In the genomic region with DNA sequence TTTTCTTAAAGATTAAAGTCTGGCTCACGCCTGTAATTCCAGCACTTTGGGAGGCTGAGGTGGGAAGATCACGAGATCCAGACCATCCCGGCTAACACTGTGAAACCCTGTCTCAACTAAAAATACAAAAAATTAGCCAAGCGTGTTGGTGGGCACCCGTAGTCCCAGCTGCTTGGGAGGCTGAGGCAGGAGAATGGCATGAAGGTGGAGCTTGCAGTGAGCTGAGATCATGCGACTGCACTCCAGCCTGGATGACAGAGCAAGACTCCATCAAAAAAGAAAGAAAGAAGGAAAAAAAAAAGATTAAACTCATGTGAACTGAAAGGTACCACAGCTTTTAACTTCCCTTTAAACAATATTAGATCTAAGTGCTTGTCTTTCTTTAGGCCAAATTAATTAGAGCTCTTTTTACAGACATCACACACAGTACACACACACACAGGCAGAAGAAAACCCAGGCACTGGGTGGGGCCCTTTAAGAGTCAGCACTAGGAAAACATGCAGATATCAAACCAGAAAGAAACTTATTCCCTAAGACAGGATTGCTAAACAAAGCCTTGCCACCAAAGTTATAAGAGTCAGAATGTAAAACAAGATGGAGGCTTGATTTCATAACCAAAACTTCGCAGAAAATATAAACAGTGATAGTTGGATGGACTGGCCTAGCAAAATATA, we compare ENCODE assay signal across 22 cellular contexts. TPM values are rescaled to one million over a fixed set of nuclear protein-coding genes. Genes with fewer than 3 reads are reported as not detected.
A peak's percentile ranks its signal among the peaks of the same experiment; 100 is the strongest.
DNase-seq lines count a peak whose midpoint lies in the region; ATAC-seq, FAIRE-seq and TF ChIP-seq lines count a peak whose summit lies in the region.
"Had no signal": no experiment of that assay in that cellular context is flagged by ENCODE, and none has a peak within 500 bp of the region (broad histone marks: within the 10 kb centered on the region; RNA-seq: fewer than 3 reads in every experiment).

No MANE protein-coding gene starts in this region.

- intact Hi-C loops in OCI-LY7 (cut with micrococcal nuclease; ENCODE audit: unreplicated experiment), result no loop called here
- intact Hi-C loops in HepG2 (cut with micrococcal nuclease; ENCODE audit: unreplicated experiment), result no loop called here

- no peak for FAIRE-seq in HepG2 (lab: Jason Lieb, UNC)
- no peak for FAIRE-seq in GM19239 (lab: Jason Lieb, UNC)
- FAIRE-seq: pancreas had no signal

- no peak for TF ChIP-seq RAD21 in HepG2 (CRISPR knock-in tag; IDR thresholded peaks at IDR 0.05)

- H3K4me1 ChIP-seq in OCI-LY7 (ENCODE audit: insufficient read depth, low read length, poor library complexity, severe bottlenecking) (peaks cover 20% of the 10 kb centered on the region), HepG2 (ENCODE audit: insufficient read depth, low read length) (no peaks in the 10 kb centered on the region)
- H3K4me1 ChIP-seq: pancreas had no signal

- H3K27ac ChIP-seq in OCI-LY7 (ENCODE audit: low read depth, low read length, poor library complexity, severe bottlenecking) (no peak overlapping the region), HepG2 (ENCODE audit: extremely low read length, insufficient read depth, low read length) (no peak overlapping the region)
- H3K27ac ChIP-seq: BLaER1, pancreas had no signal

- 32% methylated on average over 7 of the region's 7 CpGs for WGBS in HepG2 (ENCODE audit: low lambda C conversion rate)

- POLR2A ChIA-PET in OCI-LY7 (lab: Charles Lee), result interaction anchor here (1.0 kb wide), 1 partner anchor 21 kb away, joined by 3 read pairs; no protein-coding TSS in a partner anchor
- POLR2A ChIA-PET in HepG2 (lab: Yijun Ruan, JAX), result no interaction called here

- BruUV-seq in OCI-LY7 (replicated peaks; lab: Mats Ljungman, UMichigan), result no TSS peak
- BruUV-seq in HepG2 (replicated peaks; lab: Mats Ljungman, UMichigan), result no TSS peak

- H3K36me3 ChIP-seq in OCI-LY7 (ENCODE audit: insufficient read depth, low read length) (no peaks in the 10 kb centered on the region), HepG2 (replicated peaks in 1 of 2; ENCODE audit: control insufficient read depth in 1 of 2, insufficient read depth in 2 of 2, low read length in 2 of 2) (no peaks in the 10 kb centered on the region)
- H3K36me3 ChIP-seq: BLaER1, pancreas had no signal

- no peaks in the 10 kb centered on the region for H3K27me3 ChIP-seq in HepG2 (ENCODE audit: control insufficient read depth in 1 of 2, insufficient read depth in 2 of 2, low read length in 2 of 2)
- H3K27me3 ChIP-seq: BLaER1, pancreas had no signal

- no peaks in the 10 kb centered on the region for H4K20me1 ChIP-seq in OCI-LY7 (ENCODE audit: insufficient read depth, low read length)
- H4K20me1 ChIP-seq in HepG2 (ENCODE audit: insufficient read depth, low read length), result no peaks in the 10 kb centered on the region
- H4K20me1 ChIP-seq: BLaER1 had no signal

- no peak overlapping the region for H3K4me2 ChIP-seq in OCI-LY7 (ENCODE audit: low read length)
- H3K4me2 ChIP-seq in HepG2 (ENCODE audit: low read depth, low read length), result no peak overlapping the region
- H3K4me2 ChIP-seq: BLaER1 had no signal

- H3K4me3 ChIP-seq in AG10803 (ENCODE audit: low read length), result no peak overlapping the region
- no peak overlapping the region for H3K4me3 ChIP-seq in OCI-LY7 (ENCODE audit: low read depth, low read length, poor library complexity, severe bottlenecking)
- no peak overlapping the region for H3K4me3 ChIP-seq in epithelial cell of proximal tubule (ENCODE audit: low read depth, low read length)
- no peak overlapping the region for H3K4me3 ChIP-seq in HepG2 (replicated peaks in 1 of 3; ENCODE audit: insufficient read depth in 1 of 3, low read depth in 2 of 3, low read length in 3 of 3)
- H3K4me3 ChIP-seq: BLaER1, pancreas had no signal

- H3K79me2 ChIP-seq in OCI-LY7 (ENCODE audit: insufficient read depth, low read depth, low read length), result no peaks in the 10 kb centered on the region
- no peaks in the 10 kb centered on the region for H3K79me2 ChIP-seq in HepG2 (ENCODE audit: insufficient read depth, low read length)

- in situ Hi-C loops in HepG2 (cut with HindIII; ENCODE audit: extremely low pct_ligation_motif_present, low pct_unique_long_range_greater_than_20kb), result no loop called here

- TF ChIP-seq CTCF in AG10803 (conservative IDR thresholded peaks at IDR 0.05; ENCODE audit: low read length) (no peak), OCI-LY7 (conservative IDR thresholded peaks at IDR 0.05; ENCODE audit: low read length) (no peak), epithelial cell of proximal tubule (conservative IDR thresholded peaks at IDR 0.05; ENCODE audit: low read depth, low read length) (no peak), omental fat pad (IDR thresholded peaks at IDR 0.05) (no peak), HepG2 (CRISPR knock-in tag; IDR thresholded peaks at IDR 0.05) (no peak)

- CTCF ChIA-PET in OCI-LY7 (lab: Charles Lee; ENCODE audit: unreplicated experiment), result no interaction called here
- CTCF ChIA-PET in HepG2 (lab: Yijun Ruan, JAX; ENCODE audit: low intra/inter-chr PET ratio, low total read pairs), result no interaction called here

- TF ChIP-seq EP300 in HepG2 (IDR thresholded peaks at IDR 0.05; ENCODE audit: low read depth in 2 of 2, low read length in 2 of 2), result no peak
- TF ChIP-seq EP300 in HepG2 (CRISPR knock-in tag; IDR thresholded peaks at IDR 0.05; ENCODE audit: borderline replicate concordance), result no peak

- no peak overlapping the region for H3K9ac ChIP-seq in HepG2 (ENCODE audit: insufficient read depth, low read depth, low read length)
- H3K9ac ChIP-seq: BLaER1 had no signal

- DNase-seq in AG10803 (ENCODE audit: low read depth) (peak; percentile 70), OCI-LY7 (ENCODE audit: low spot score) (no peak), epithelial cell of proximal tubule (ENCODE audit: low read depth) (peak; percentile 49), omental fat pad (ENCODE audit: low spot score) (no peak), NCI-H2107 (lab: John Stamatoyannopoulos, UW) (no peak), HepG2 (ENCODE audit: low spot score) (no peak), GM19239 (ENCODE audit: insufficient read length, low spot score) (no peak), SHP77 (lab: John Stamatoyannopoulos, UW) (no peak)
- DNase-seq: activated T-cell treated with anti-CD3 and anti-CD28 coated beads, Interleukin-2, amount 50 U/mL, for 24 hours; anterior cingulate cortex; DMS79; effector memory CD8-positive, alpha-beta T cell; H7; mesendoderm; NCI-H146; NCI-H82; pancreas; stimulated activated CD4-positive, alpha-beta T cell treated with anti-CD3 and anti-CD28 coated beads, Interleukin-2, amount 100 ng/mL, for 24 hours had no signal

- H3K9me2 ChIP-seq in OCI-LY7 (ENCODE audit: insufficient read depth, low read length), result no peaks in the 10 kb centered on the region

- TF ChIP-seq POLR2A in HepG2 (IDR thresholded peaks at IDR 0.05; ENCODE audit: insufficient read depth in 1 of 2, low read depth in 2 of 2, low read length in 2 of 2), result no peak

- ATAC-seq in omental fat pad (ENCODE audit: low FRiP score) (peak; percentile 66), HepG2 (no peak)
- ATAC-seq: activated CD4-positive, CD25-positive, alpha-beta regulatory T cell treated with anti-CD3 and anti-CD28 coated beads, Interleukin-2, amount 50 U/mL, for 24 hours; effector memory CD8-positive, alpha-beta T cell; pancreas; stimulated activated effector memory CD8-positive, alpha-beta T cell treated with anti-CD3 and anti-CD28 coated beads, Interleukin-12 subunit alpha, Interleukin-12 subunit beta, amount 100 ng/mL, for 72 hours had no signal

- 0 out of 2 replicates have a peak, but pooled peaks cover 10% of the 10 kb centered on the region for H3K9me3 ChIP-seq in OCI-LY7 (ENCODE audit: low read length)
- H3K9me3 ChIP-seq in HepG2 (ENCODE audit: low read length), result no peaks in the 10 kb centered on the region
- H3K9me3 ChIP-seq: pancreas had no signal

- H2AFZ ChIP-seq in OCI-LY7 (ENCODE audit: low read length), result 0 out of 2 replicates have a peak overlapping the region, but pooled peaks have one; percentile 77
- no peak overlapping the region for H2AFZ ChIP-seq in HepG2 (ENCODE audit: low read length)

RNA-seq across cellular contexts. Expression of a gene that starts 29.3 kb away (rescaled TPM):
- total RNA-seq in OCI-LY7 (2014; rRNA removed; shearing (Covaris generic)), result 76.1 and 76.6 TPM in 2 replicates
- total RNA-seq in OCI-LY7 (2022) (70.1 and 92.0 TPM in 2 replicates), epithelial cell of proximal tubule (34.7 and 36.9 TPM in 2 replicates), omental fat pad (10 to 100 TPM; 33.6 to 74.7 (median 47.4) TPM), HepG2 (2016; rRNA removed; fragmentation: Illumina TruSeq; extraction: Trizol) (33.2 and 44.2 TPM in 2 replicates)
- total RNA-seq in HepG2 (2016; cell fraction: cytosol; rRNA removed; fragmentation: Illumina TruSeq; extraction: Trizol; ENCODE audit: low read depth), result 65.0 and 67.5 TPM in 2 replicates
- 34.1 and 42.8 TPM in 2 replicates for total RNA-seq in HepG2 (2016; cell fraction: insoluble cytoplasmic fraction; rRNA removed; fragmentation: Illumina TruSeq; extraction: Trizol)
- 20.5 and 20.6 TPM in 2 replicates for total RNA-seq in HepG2 (2016; cell fraction: membrane; rRNA removed; fragmentation: Illumina TruSeq; extraction: Trizol)
- 104 and 113 TPM in 2 replicates for total RNA-seq in HepG2 (2016; cell fraction: nucleus; rRNA removed; fragmentation: Illumina TruSeq; extraction: Trizol)
- polyA plus RNA-seq in HepG2 (2011; rRNA removed), result 36.2 and 42.1 TPM in 2 replicates
- polyA plus RNA-seq in HepG2 (2011; cell fraction: cytosol; rRNA removed), result 15.4 and 16.8 TPM in 2 replicates
- polyA plus RNA-seq in HepG2 (2011; cell fraction: nucleus; rRNA removed), result 97.8 and 109 TPM in 2 replicates
- 22.3 and 26.4 TPM in 2 replicates for polyA plus RNA-seq in HepG2 (2012)
- polyA plus RNA-seq in HepG2 (2016; cell fraction: cytosol; fragmentation: Illumina TruSeq; extraction: Trizol; ENCODE audit: low read depth), result 3.4 and 3.9 TPM in 2 replicates
- polyA plus RNA-seq in HepG2 (2016; cell fraction: insoluble cytoplasmic fraction; fragmentation: Illumina TruSeq; extraction: Trizol; ENCODE audit: low read depth), result 22.3 and 23.5 TPM in 2 replicates
- 5.7 and 7.3 TPM in 2 replicates for polyA plus RNA-seq in HepG2 (2016; cell fraction: membrane; fragmentation: Illumina TruSeq; extraction: Trizol; ENCODE audit: low read depth)
- polyA plus RNA-seq in HepG2 (2016; cell fraction: nucleus; fragmentation: Illumina TruSeq; extraction: Trizol; ENCODE audit: insufficient read depth, low read depth), result 101 and 119 TPM in 2 replicates
- 52.5 and 67.9 TPM in 2 replicates for polyA minus RNA-seq in HepG2 (2011; rRNA and poly(A)+ RNA removed; ENCODE audit: low replicate concordance)
- 18.3 and 19.0 TPM in 2 replicates for polyA minus RNA-seq in HepG2 (2011; cell fraction: cytosol; rRNA and poly(A)+ RNA removed)
- 232 and 234 TPM in 2 replicates for polyA minus RNA-seq in HepG2 (2011; cell fraction: nucleus; rRNA and poly(A)+ RNA removed)

RNA-seq across cellular contexts. Expression of a gene that starts 55.5 kb away (rescaled TPM):
- total RNA-seq in OCI-LY7 (2014; rRNA removed; shearing (Covaris generic)), result not detected in 2 replicates
- total RNA-seq in OCI-LY7 (2022) (not detected in 2 replicates), epithelial cell of proximal tubule (not detected in 2 replicates), omental fat pad (not detected), HepG2 (2016; rRNA removed; fragmentation: Illumina TruSeq; extraction: Trizol) (not detected in 2 replicates)
- not detected in 2 replicates for total RNA-seq in HepG2 (2016; cell fraction: cytosol; rRNA removed; fragmentation: Illumina TruSeq; extraction: Trizol; ENCODE audit: low read depth)
- total RNA-seq in HepG2 (2016; cell fraction: insoluble cytoplasmic fraction; rRNA removed; fragmentation: Illumina TruSeq; extraction: Trizol), result not detected in 2 replicates
- total RNA-seq in HepG2 (2016; cell fraction: membrane; rRNA removed; fragmentation: Illumina TruSeq; extraction: Trizol), result not detected in 2 replicates
- not detected in 2 replicates for total RNA-seq in HepG2 (2016; cell fraction: nucleus; rRNA removed; fragmentation: Illumina TruSeq; extraction: Trizol)
- polyA plus RNA-seq in HepG2 (2011; rRNA removed), result not detected in 2 replicates
- not detected in 2 replicates for polyA plus RNA-seq in HepG2 (2011; cell fraction: cytosol; rRNA removed)
- polyA plus RNA-seq in HepG2 (2011; cell fraction: nucleus; rRNA removed), result not detected in 2 replicates
- polyA plus RNA-seq in HepG2 (2012), result not detected in 2 replicates
- not detected in 2 replicates for polyA plus RNA-seq in HepG2 (2016; cell fraction: cytosol; fragmentation: Illumina TruSeq; extraction: Trizol; ENCODE audit: low read depth)
- not detected in 2 replicates for polyA plus RNA-seq in HepG2 (2016; cell fraction: insoluble cytoplasmic fraction; fragmentation: Illumina TruSeq; extraction: Trizol; ENCODE audit: low read depth)
- not detected in 2 replicates for polyA plus RNA-seq in HepG2 (2016; cell fraction: membrane; fragmentation: Illumina TruSeq; extraction: Trizol; ENCODE audit: low read depth)
- polyA plus RNA-seq in HepG2 (2016; cell fraction: nucleus; fragmentation: Illumina TruSeq; extraction: Trizol; ENCODE audit: insufficient read depth, low read depth), result not detected in 2 replicates
- polyA minus RNA-seq in HepG2 (2011; rRNA and poly(A)+ RNA removed; ENCODE audit: low replicate concordance), result not detected in 2 replicates
- polyA minus RNA-seq in HepG2 (2011; cell fraction: cytosol; rRNA and poly(A)+ RNA removed), result not detected in 2 replicates
- polyA minus RNA-seq in HepG2 (2011; cell fraction: nucleus; rRNA and poly(A)+ RNA removed), result not detected in 2 replicates
- total RNA-seq: H7, pancreas, SK-MEL-5 had no signal
- polyA plus RNA-seq: pancreas had no signal

Comparison
In these comparisons a context has a peak if more than half of its experiments do, and no peak if none do; other contexts are left out.
1. DNase-seq: peak in AG10803 (single experiment) and epithelial cell of proximal tubule (single experiment); none in OCI-LY7 (single experiment), omental fat pad (single experiment), NCI-H2107 (single experiment), HepG2 (single experiment), GM19239 (single experiment) and SHP77 (0 of 2).